Comparison of ENCODE assay signal across 25 cellular contexts in the genomic region with DNA sequence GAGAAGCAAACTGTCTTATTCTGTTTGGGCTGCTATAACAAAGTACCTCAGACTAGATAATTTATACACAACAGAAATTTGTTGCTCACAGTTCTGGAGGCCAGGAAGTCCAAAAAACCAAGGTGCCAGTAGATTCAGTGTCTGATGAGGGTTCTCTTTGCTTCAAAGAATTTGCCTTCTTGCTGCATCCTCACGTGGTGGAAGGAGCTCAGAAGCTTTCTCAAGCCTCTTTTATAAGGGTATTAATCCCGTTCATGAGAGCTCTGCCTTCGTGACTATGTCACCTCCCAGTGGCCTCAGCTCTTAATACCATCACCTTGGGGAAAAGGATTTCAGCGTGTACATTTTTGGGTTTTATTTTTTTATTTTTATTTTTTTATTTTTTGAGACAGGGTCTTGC. TPM values are rescaled to one million over a fixed set of nuclear protein-coding genes. Genes with fewer than 3 reads are reported as not detected.
A peak's percentile ranks its signal among the peaks of the same experiment; 100 is the strongest.
DNase-seq lines count a peak whose midpoint lies in the region; ATAC-seq and TF ChIP-seq lines count a peak whose summit lies in the region.
"Had no signal": no experiment of that assay in that cellular context is flagged by ENCODE, and none has a peak within 500 bp of the region (broad histone marks: within the 10 kb centered on the region; RNA-seq: fewer than 3 reads in every experiment).

No MANE protein-coding gene starts in this region.

- H3K27me3 ChIP-seq in Loucy (ENCODE audit: insufficient read depth, low read length, poor library complexity, severe bottlenecking): no peaks in the 10 kb centered on the region
- no peaks in the 10 kb centered on the region for H3K27me3 ChIP-seq in naive thymus-derived CD4-positive, alpha-beta T cell (ENCODE audit: control insufficient read depth in 2 of 2, insufficient read depth in 2 of 2, low read length in 2 of 2)
- H3K27me3 ChIP-seq: BLaER1, cardiac muscle cell, foreskin keratinocyte, spleen, upper lobe of right lung had no signal

- intact Hi-C loops in naive thymus-derived CD4-positive, alpha-beta T cell (cut with micrococcal nuclease): loop anchor here (1.0 to 10.0 kb wide), 5 partner anchors 8 to 957 kb away; a partner anchor contains a TSS

- no peaks in the 10 kb centered on the region for H4K20me1 ChIP-seq in Loucy (ENCODE audit: insufficient read depth, low read length, poor library complexity, severe bottlenecking)

- ATAC-seq in activated CD8-positive, alpha-beta memory T cell treated with anti-CD3 and anti-CD28 coated beads, Interleukin-2, amount 10 ng/mL, durations not matched to agents 7 days and 5 days: peak; percentile 49
- ATAC-seq in naive thymus-derived CD4-positive, alpha-beta T cell: peak; percentile 83
- ATAC-seq in GM21576 (IDR thresholded peaks at IDR 0.05; ENCODE audit: unreplicated experiment) (no peak), GM19463 (IDR thresholded peaks at IDR 0.05; ENCODE audit: unreplicated experiment) (no peak)
- ATAC-seq: foreskin keratinocyte, HepG2, SK-N-SH treated with all-trans-retinoic acid at 6 μM for 48 hours, upper lobe of right lung had no signal

- no peaks in the 10 kb centered on the region for H3K36me3 ChIP-seq in Loucy (ENCODE audit: insufficient read depth, low read length)
- H3K36me3 ChIP-seq in naive thymus-derived CD4-positive, alpha-beta T cell (ENCODE audit: control insufficient read depth in 2 of 3, insufficient read depth in 3 of 3, low read length in 3 of 3): no peaks in the 10 kb centered on the region
- H3K36me3 ChIP-seq: BLaER1, cardiac muscle cell, upper lobe of right lung had no signal

- no peaks in the 10 kb centered on the region for H3K9me2 ChIP-seq in Loucy (replicated peaks; ENCODE audit: low read depth, low read length)

- no peak overlapping the region for H3K4me3 ChIP-seq in Loucy (ENCODE audit: low read length, poor library complexity, severe bottlenecking)
- no peak overlapping the region for H3K4me3 ChIP-seq in naive thymus-derived CD4-positive, alpha-beta T cell (ENCODE audit: low read length)
- H3K4me3 ChIP-seq: BLaER1, cardiac muscle cell, lung, spleen, upper lobe of right lung had no signal

- CTCF ChIA-PET in activated CD8-positive, alpha-beta memory T cell treated with anti-CD3 and anti-CD28 coated beads, Interleukin-2, amount 10 ng/mL, durations not matched to agents 7 days and 5 days (lab: Charles Lee): interaction anchor here (1.5 kb wide), 1 partner anchor 9 kb away, joined by 5 read pairs; no protein-coding TSS in a partner anchor
- CTCF ChIA-PET in naive thymus-derived CD4-positive, alpha-beta T cell (lab: Charles Lee): interaction anchor here (0.6 to 1.5 kb wide), 4 partner anchors 9 to 20 kb away, joined by 3 to 6 read pairs (median 4); a partner anchor contains a TSS

- no peaks in the 10 kb centered on the region for H3K36me3 Mint-ChIP-seq in activated CD8-positive, alpha-beta memory T cell treated with anti-CD3 and anti-CD28 coated beads, Interleukin-2, amount 10 ng/mL, durations not matched to agents 7 days and 5 days
- H3K36me3 Mint-ChIP-seq in activated naive CD8-positive, alpha-beta T cell: peaks cover 6% of the 10 kb centered on the region
- H3K36me3 Mint-ChIP-seq in naive thymus-derived CD4-positive, alpha-beta T cell: peaks cover 3 to 23% (median 15%) of the 10 kb centered on the region in 5 donors

- H3K9me3 ChIP-seq in Loucy (ENCODE audit: insufficient read depth, low read depth, low read length): no peaks in the 10 kb centered on the region
- no peaks in the 10 kb centered on the region for H3K9me3 ChIP-seq in naive thymus-derived CD4-positive, alpha-beta T cell (ENCODE audit: control insufficient read depth in 2 of 3, low read length in 3 of 3)
- H3K9me3 ChIP-seq: spleen, upper lobe of right lung had no signal

- H3K27ac ChIP-seq in naive thymus-derived CD4-positive, alpha-beta T cell (ENCODE audit: low read depth, low read length): peak overlapping the region; percentile 47
- H3K27ac ChIP-seq: BLaER1, cardiac muscle cell, foreskin keratinocyte, RWPE1, upper lobe of right lung had no signal

- H3K9ac ChIP-seq in Loucy (ENCODE audit: low read depth, low read length, poor library complexity, severe bottlenecking): peak overlapping the region; percentile 30
- H3K9ac ChIP-seq: BLaER1 had no signal

- POLR2A ChIA-PET in naive thymus-derived CD4-positive, alpha-beta T cell (lab: Charles Lee): interaction anchor here (0.6 to 3.1 kb wide), 8 partner anchors 8 to 224 kb away, joined by 3 to 29 read pairs (median 3); a partner anchor contains a TSS

- H3K79me2 ChIP-seq in Loucy (ENCODE audit: insufficient read depth, low read length): peaks cover 25% of the 10 kb centered on the region; the same call in 1 of the 2 replicates

- H3F3A ChIP-seq in Loucy (ENCODE audit: low read depth): no peaks in the 10 kb centered on the region

- no peaks in the 10 kb centered on the region for H3K9me3 Mint-ChIP-seq in activated CD8-positive, alpha-beta memory T cell treated with anti-CD3 and anti-CD28 coated beads, Interleukin-2, amount 10 ng/mL, durations not matched to agents 7 days and 5 days (ENCODE audit: low read depth)
- no peaks in the 10 kb centered on the region for H3K9me3 Mint-ChIP-seq in activated naive CD8-positive, alpha-beta T cell (ENCODE audit: low read depth)
- H3K9me3 Mint-ChIP-seq in naive thymus-derived CD4-positive, alpha-beta T cell: no peaks in the 10 kb centered on the region

- H3K27ac Mint-ChIP-seq in activated CD8-positive, alpha-beta memory T cell treated with anti-CD3 and anti-CD28 coated beads, Interleukin-2, amount 10 ng/mL, durations not matched to agents 7 days and 5 days: peak overlapping the region; percentile 64
- peak overlapping the region; percentile 82 for H3K27ac Mint-ChIP-seq in activated naive CD8-positive, alpha-beta T cell
- H3K27ac Mint-ChIP-seq in naive thymus-derived CD4-positive, alpha-beta T cell: peak overlapping the region in 8 of 9 donors; percentile 69 to 98 (median 89)

- no peak overlapping the region for H2AFZ ChIP-seq in Loucy (ENCODE audit: low read length)

- peak overlapping the region; percentile 40 for H3K4me2 ChIP-seq in Loucy (ENCODE audit: low read depth, low read length, poor library complexity, severe bottlenecking)
- H3K4me2 ChIP-seq: BLaER1 had no signal

- TF ChIP-seq CTCF in Loucy (conservative IDR thresholded peaks at IDR 0.05; ENCODE audit: low read length): peak; percentile 32; the same call in 1 of the 2 replicates

- no peaks in the 10 kb centered on the region for H3K27me3 Mint-ChIP-seq in activated CD8-positive, alpha-beta memory T cell treated with anti-CD3 and anti-CD28 coated beads, Interleukin-2, amount 10 ng/mL, durations not matched to agents 7 days and 5 days
- H3K27me3 Mint-ChIP-seq in activated naive CD8-positive, alpha-beta T cell: no peaks in the 10 kb centered on the region
- no peaks in the 10 kb centered on the region for H3K27me3 Mint-ChIP-seq in naive thymus-derived CD4-positive, alpha-beta T cell

- no peak for DNase-seq in activated CD8-positive, alpha-beta memory T cell treated with anti-CD3 and anti-CD28 coated beads, Interleukin-2, amount 10 ng/mL, durations not matched to agents 7 days and 5 days
- no peak for DNase-seq in activated CD8-positive, alpha-beta memory T cell treated with anti-CD3 and anti-CD28 coated beads for 24 hours
- DNase-seq in naive thymus-derived CD4-positive, alpha-beta T cell: peak in 7 of 9 donors; percentile 21 to 70 (median 45)
- no peak for DNase-seq in globus pallidus (ENCODE audit: low spot score)
- DNase-seq: amniotic stem cell; foreskin keratinocyte; kidney; NCI-H1105; NCI-H2081 treated with DMSO at 0.1 percent for 48 hours; NCI-H446 treated with DMSO at 0.1 percent for 48 hours; nucleus accumbens; retina; spleen; stimulated activated CD4-positive, alpha-beta T cell treated with anti-CD3 and anti-CD28 coated beads, Interleukin-4, amount 100 ng/mL, for 24 hours; upper lobe of right lung had no signal

- peaks cover 29% of the 10 kb centered on the region for H3K4me1 Mint-ChIP-seq in activated CD8-positive, alpha-beta memory T cell treated with anti-CD3 and anti-CD28 coated beads, Interleukin-2, amount 10 ng/mL, durations not matched to agents 7 days and 5 days
- H3K4me1 Mint-ChIP-seq in activated naive CD8-positive, alpha-beta T cell (ENCODE audit: low read depth): peaks cover 51% of the 10 kb centered on the region
- peaks cover 21 to 74% (median 58%) of the 10 kb centered on the region in 7 donors for H3K4me1 Mint-ChIP-seq in naive thymus-derived CD4-positive, alpha-beta T cell

- H3K4me1 ChIP-seq in Loucy (ENCODE audit: insufficient read depth, low read length, poor library complexity, severe bottlenecking): peaks cover 25% of the 10 kb centered on the region
- H3K4me1 ChIP-seq in naive thymus-derived CD4-positive, alpha-beta T cell (ENCODE audit: control insufficient read depth in 2 of 2, insufficient read depth in 2 of 2, low read length in 2 of 2): peaks cover 35 to 40% of the 10 kb centered on the region in 2 donors
- H3K4me1 ChIP-seq: BLaER1, foreskin keratinocyte, upper lobe of right lung had no signal

- H3K4me3 Mint-ChIP-seq in activated CD8-positive, alpha-beta memory T cell treated with anti-CD3 and anti-CD28 coated beads, Interleukin-2, amount 10 ng/mL, durations not matched to agents 7 days and 5 days: no peak overlapping the region
- peak overlapping the region; percentile 7 for H3K4me3 Mint-ChIP-seq in activated naive CD8-positive, alpha-beta T cell
- peak overlapping the region in 9 of 10 donors; percentile 3 to 70 (median 52) for H3K4me3 Mint-ChIP-seq in naive thymus-derived CD4-positive, alpha-beta T cell

RNA-seq across cellular contexts. Expression of a gene that starts 20.1 kb away (rescaled TPM):
- 10 to 100 TPM in 1 of 2 experiments, 1 to 10 TPM in 1; 7.8 to 12.7 TPM for total RNA-seq in activated CD8-positive, alpha-beta memory T cell treated with anti-CD3 and anti-CD28 coated beads, Interleukin-2, amount 10 ng/mL, durations not matched to agents 7 days and 5 days
- 10 to 100 TPM; 16.4 to 64.6 (median 39.5) TPM for total RNA-seq in naive thymus-derived CD4-positive, alpha-beta T cell
- polyA plus RNA-seq in naive thymus-derived CD4-positive, alpha-beta T cell: 10 to 100 TPM; 55.8 to 63.5 TPM

RNA-seq across cellular contexts. Expression of a gene that starts 32.1 kb away (rescaled TPM):
- 10 to 100 TPM; 18.0 to 20.1 TPM for total RNA-seq in activated CD8-positive, alpha-beta memory T cell treated with anti-CD3 and anti-CD28 coated beads, Interleukin-2, amount 10 ng/mL, durations not matched to agents 7 days and 5 days
- 10 to 100 TPM; 20.8 to 31.7 (median 25.4) TPM for total RNA-seq in naive thymus-derived CD4-positive, alpha-beta T cell
- 10 to 100 TPM; 24.7 to 46.0 TPM for polyA plus RNA-seq in naive thymus-derived CD4-positive, alpha-beta T cell

Comparison
In these comparisons a context has a peak if more than half of its experiments do, and no peak if none do; other contexts are left out.
1. ATAC-seq: peak in activated CD8-positive, alpha-beta memory T cell treated with anti-CD3 and anti-CD28 coated beads, Interleukin-2, amount 10 ng/mL, durations not matched to agents 7 days and 5 days (single experiment) and naive thymus-derived CD4-positive, alpha-beta T cell (single experiment); none in GM21576 (single experiment) and GM19463 (single experiment).
2. DNase-seq: peak in naive thymus-derived CD4-positive, alpha-beta T cell (7 of 9); none in activated CD8-positive, alpha-beta memory T cell treated with anti-CD3 and anti-CD28 coated beads, Interleukin-2, amount 10 ng/mL, durations not matched to agents 7 days and 5 days (single experiment), activated CD8-positive, alpha-beta memory T cell treated with anti-CD3 and anti-CD28 coated beads for 24 hours (single experiment) and globus pallidus (single experiment).
3. Peak in every context shown above with its lines, with median percentiles within 50 percentile points of each other: H3K27ac Mint-ChIP-seq.